Comparison of ENCODE assay signal across 15 cellular contexts in genomic region chrX:17104433-17104832, GRCh38.
DNase-seq lines count a peak whose midpoint lies in the region; ATAC-seq and FAIRE-seq lines count a peak whose summit lies in the region.
"Had no signal": no experiment of that assay in that cellular context is flagged by ENCODE, and none has a peak within 500 bp of the region (broad histone marks: within the 10 kb centered on the region; RNA-seq: fewer than 3 reads in every experiment).

No MANE protein-coding gene starts in this region.

- peak; percentile 71 for FAIRE-seq in GM19239 (lab: Jason Lieb, UNC)
- FAIRE-seq: HepG2, HTR-8/SVneo had no signal

- ATAC-seq in GM18499 (IDR thresholded peaks at IDR 0.05; ENCODE audit: insufficient read depth, unreplicated experiment) (peak; percentile 61), HG03354 (IDR thresholded peaks at IDR 0.05; ENCODE audit: poor library complexity, severe bottlenecking, unreplicated experiment) (peak; percentile 44)
- ATAC-seq: HepG2 had no signal

- DNase-seq in GM19239 (ENCODE audit: insufficient read length, low spot score) (no peak), NCI-H526 treated with DMSO at 0.1 percent for 48 hours (lab: John Stamatoyannopoulos, UW) (peak; percentile 4), NCI-H69 (lab: John Stamatoyannopoulos, UW) (no peak), NCI-H510A (lab: John Stamatoyannopoulos, UW) (no peak), NCI-H1417 (lab: John Stamatoyannopoulos, UW) (no peak)
- no peak for DNase-seq in stimulated activated CD4-positive, alpha-beta T cell treated with anti-CD3 and anti-CD28 coated beads, Interleukin-2, amount 100 ng/mL, for 24 hours
- DNase-seq: AML-193; Caco-2; CD8-positive, alpha-beta memory T cell; GF-D8; GOT3 had no signal
